ENCODE assay signal across 19 cellular contexts in the genomic region with DNA sequence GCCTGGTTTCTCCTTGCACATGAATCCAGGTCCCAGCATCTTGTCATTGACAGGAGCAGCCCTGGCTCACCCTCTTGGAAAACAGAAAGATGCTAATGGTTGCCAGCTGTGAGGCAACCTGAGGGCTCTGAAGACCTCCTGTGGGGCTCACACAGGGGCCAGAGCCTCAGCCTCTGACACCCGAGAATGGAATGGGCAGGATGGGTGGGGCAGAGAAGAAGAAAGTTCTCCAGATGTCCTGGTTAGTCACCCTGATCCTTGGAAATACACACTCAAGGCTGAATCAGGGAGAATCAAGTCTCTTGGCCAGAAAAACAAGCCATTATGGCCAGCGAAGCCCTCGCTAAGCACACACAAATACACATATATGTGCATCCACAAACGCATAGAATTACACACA. TPM values are rescaled to one million over a fixed set of nuclear protein-coding genes. Genes with fewer than 3 reads are reported as not detected.
DNase-seq lines count a peak whose midpoint lies in the region; ATAC-seq, FAIRE-seq and TF ChIP-seq lines count a peak whose summit lies in the region.
"Had no signal": no experiment of that assay in that cellular context is flagged by ENCODE, and none has a peak within 500 bp of the region (broad histone marks: within the 10 kb centered on the region; RNA-seq: fewer than 3 reads in every experiment).

No MANE protein-coding gene starts in this region.

- no peaks in the 10 kb centered on the region for H3K9me3 ChIP-seq in pancreas
- H3K9me3 ChIP-seq: BE2C had no signal

- H3K27ac ChIP-seq in pancreas = no peak overlapping the region
- H3K27ac ChIP-seq: hepatocyte had no signal

- TF ChIP-seq CTCF in AG09309 (IDR thresholded peaks at IDR 0.05; ENCODE audit: control insufficient read depth, insufficient read depth, low read depth, low read length, missing control alignments) (no peak), HFF-Myc (IDR thresholded peaks at IDR 0.05; ENCODE audit: low read depth, low read length, missing control alignments) (no peak), foreskin fibroblast (IDR thresholded peaks at IDR 0.05; ENCODE audit: low read depth, low read length) (no peak), pancreas (IDR thresholded peaks at IDR 0.05) (no peak)

- 65 to 82% methylated on average over 4 of the region's 4 CpGs for WGBS in pancreas, 2 donors

- DNase-seq in AG09309 (ENCODE audit: low read depth) (peak; percentile 64), HFF-Myc (ENCODE audit: extremely low read depth, low read depth) (peak; percentile 55), amniotic epithelial cell (ENCODE audit: low read depth) (peak; percentile 68), foreskin fibroblast (peak; percentile 83 to 96), NCI-H524 (lab: John Stamatoyannopoulos, UW) (no peak), pancreas (no peak)
- DNase-seq in activated T-cell treated with anti-CD3 and anti-CD28 coated beads, Interleukin-2, amount 50 U/mL, for 1 hour = no peak
- DNase-seq: activated B cell treated with CpG ODN at 0.5 μM for 24 hours; activated CD8-positive, alpha-beta memory T cell treated with anti-CD3 and anti-CD28 coated beads, Interleukin-2, amount 10 ng/mL, durations not matched to agents 7 days and 5 days; activated naive CD4-positive, alpha-beta T cell; BE2C; effector memory CD8-positive, alpha-beta T cell; NCI-H1930; NCI-H526; stimulated activated naive CD4-positive, alpha-beta T cell had no signal

- intact Hi-C loops in pancreas (cut with DNase I) = no loop called here

- no peaks in the 10 kb centered on the region for H3K36me3 ChIP-seq in pancreas
- H3K36me3 ChIP-seq: BE2C had no signal

- H3K4me3 ChIP-seq in AG09309 (ENCODE audit: control insufficient read depth, low read depth, low read length) (no peak overlapping the region), HFF-Myc (replicated peaks; ENCODE audit: low read depth, low read length) (no peak overlapping the region), foreskin fibroblast (ENCODE audit: low read depth in 1 of 2, low read length in 2 of 2) (no peak overlapping the region), pancreas (no peak overlapping the region)
- H3K4me3 ChIP-seq: hepatocyte had no signal

- ATAC-seq in pancreas (no peak), HG02885 (IDR thresholded peaks at IDR 0.05; ENCODE audit: poor library complexity, unreplicated experiment) (no peak)
- ATAC-seq: activated CD8-positive, alpha-beta memory T cell treated with anti-CD3 and anti-CD28 coated beads, Interleukin-2, amount 10 ng/mL, durations not matched to agents 7 days and 5 days; effector memory CD8-positive, alpha-beta T cell had no signal

- FAIRE-seq in pancreas (lab: Jason Lieb, UNC) = no peak

- H3K27me3 ChIP-seq in pancreas = no peaks in the 10 kb centered on the region
- H3K27me3 ChIP-seq: BE2C, hepatocyte had no signal

- no peaks in the 10 kb centered on the region for H3K4me1 ChIP-seq in pancreas

RNA-seq across cellular contexts. Expression of a gene that starts 32.3 kb away (rescaled TPM):
- total RNA-seq in pancreas = not detected
- under 1 TPM in 1 of 2 donors, not detected in 1; 0.02 TPM for polyA plus RNA-seq in pancreas
- total RNA-seq: activated B cell treated with CpG ODN at 0.5 μM for 24 hours; activated CD8-positive, alpha-beta memory T cell treated with anti-CD3 and anti-CD28 coated beads, Interleukin-2, amount 10 ng/mL, durations not matched to agents 7 days and 5 days; hepatocyte; mucosa of gallbladder; osteocyte had no signal
- polyA plus RNA-seq: hepatocyte had no signal

Comparison
In these comparisons a context has a peak if more than half of its experiments do, and no peak if none do; other contexts are left out.
1. DNase-seq: peak in AG09309 (single experiment), HFF-Myc (single experiment), amniotic epithelial cell (single experiment) and foreskin fibroblast (2 of 2); none in NCI-H524 (0 of 2), pancreas (0 of 6) and activated T-cell treated with anti-CD3 and anti-CD28 coated beads, Interleukin-2, amount 50 U/mL, for 1 hour (single experiment).